ENCODE assay signal across 11 cellular contexts in the genomic region with DNA sequence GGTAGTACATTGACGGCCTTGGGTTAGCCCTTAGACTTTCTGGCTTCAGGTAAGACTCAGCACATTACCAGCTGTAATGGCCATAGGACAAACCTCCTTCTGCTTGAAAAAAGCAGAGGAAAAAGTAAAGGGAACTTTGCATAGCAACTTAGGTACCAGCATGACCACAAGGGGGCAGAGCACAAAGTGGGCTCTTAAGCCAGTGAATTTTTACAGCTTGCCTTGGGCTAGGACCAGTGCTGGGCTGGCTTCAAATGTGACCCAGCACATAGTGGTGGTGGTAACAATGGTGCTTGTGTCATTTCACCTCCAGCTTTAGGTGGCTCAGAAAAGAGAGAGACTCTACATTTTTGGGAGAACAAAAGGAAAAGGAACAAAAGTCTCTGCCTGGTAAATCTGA.
DNase-seq lines count a peak whose midpoint lies in the region; ATAC-seq and TF ChIP-seq lines count a peak whose summit lies in the region.
"Had no signal": no experiment of that assay in that cellular context is flagged by ENCODE, and none has a peak within 500 bp of the region (broad histone marks: within the 10 kb centered on the region; RNA-seq: fewer than 3 reads in every experiment).

No MANE protein-coding gene starts in this region.

- ATAC-seq in GM23338 = peak; percentile 51; the same call in 2 of the 3 replicates
- no peak for ATAC-seq in HG03095 (IDR thresholded peaks at IDR 0.05; ENCODE audit: unreplicated experiment)
- ATAC-seq: activated CD8-positive, alpha-beta memory T cell treated with anti-CD3 and anti-CD28 coated beads, Interleukin-2, amount 10 ng/mL, durations not matched to agents 7 days and 5 days had no signal

- no peak overlapping the region for H3K27ac ChIP-seq in C4-2B
- H3K27ac ChIP-seq in GM23338 (ENCODE audit: low read depth) = no peak overlapping the region
- H3K27ac ChIP-seq in SK-N-SH (ENCODE audit: low read depth in 2 of 2, low read length in 1 of 2) = no peak overlapping the region
- H3K27ac ChIP-seq: testis had no signal

- H3F3A ChIP-seq in GM23338 (replicated peaks; ENCODE audit: low read depth) (no peaks in the 10 kb centered on the region), SK-N-SH (replicated peaks; ENCODE audit: insufficient read depth) (no peaks in the 10 kb centered on the region)

- no peak overlapping the region for H3K27ac Mint-ChIP-seq in GM23338
- H3K27ac Mint-ChIP-seq: activated CD8-positive, alpha-beta memory T cell treated with anti-CD3 and anti-CD28 coated beads, Interleukin-2, amount 10 ng/mL, durations not matched to agents 7 days and 5 days had no signal

- TF ChIP-seq EP300 in SK-N-SH (IDR thresholded peaks at IDR 0.05; ENCODE audit: borderline replicate concordance in 1 of 2, low read depth in 1 of 2, low read length in 1 of 2) = no peak

- H3K4me2 ChIP-seq in GM23338 (no peak overlapping the region), SK-N-SH (no peak overlapping the region)

- no peaks in the 10 kb centered on the region for H3K27me3 ChIP-seq in GM23338 (ENCODE audit: insufficient read depth)
- H3K27me3 ChIP-seq in SK-N-SH (ENCODE audit: insufficient read depth) = no peaks in the 10 kb centered on the region
- H3K27me3 ChIP-seq: testis had no signal

- H3K4me3 ChIP-seq in GM23338 (no peak overlapping the region), SK-N-SH (ENCODE audit: low read depth in 2 of 2, low read length in 1 of 2) (no peak overlapping the region)
- H3K4me3 ChIP-seq: testis had no signal

- H2AFZ ChIP-seq in GM23338 (no peak overlapping the region), SK-N-SH (ENCODE audit: low read depth) (no peak overlapping the region)

- H3K9me3 ChIP-seq in SK-N-SH = no peaks in the 10 kb centered on the region
- H3K9me3 ChIP-seq: testis had no signal

- no peak overlapping the region for H3K4me3 Mint-ChIP-seq in GM23338
- H3K4me3 Mint-ChIP-seq: activated CD8-positive, alpha-beta memory T cell treated with anti-CD3 and anti-CD28 coated beads, Interleukin-2, amount 10 ng/mL, durations not matched to agents 7 days and 5 days had no signal

- H3K36me3 Mint-ChIP-seq in GM23338 (ENCODE audit: low read depth) = peaks cover 31% of the 10 kb centered on the region; the same call in 2 of the 3 replicates
- H3K36me3 Mint-ChIP-seq: activated CD8-positive, alpha-beta memory T cell treated with anti-CD3 and anti-CD28 coated beads, Interleukin-2, amount 10 ng/mL, durations not matched to agents 7 days and 5 days had no signal

- H3K79me2 ChIP-seq in GM23338 (replicated peaks; ENCODE audit: insufficient read depth) = no peaks in the 10 kb centered on the region
- no peaks in the 10 kb centered on the region for H3K79me2 ChIP-seq in SK-N-SH (ENCODE audit: insufficient read depth)

- H3K27me3 Mint-ChIP-seq in GM23338 (ENCODE audit: insufficient read depth, low read depth, poor library complexity) = no peaks in the 10 kb centered on the region
- H3K27me3 Mint-ChIP-seq: activated CD8-positive, alpha-beta memory T cell treated with anti-CD3 and anti-CD28 coated beads, Interleukin-2, amount 10 ng/mL, durations not matched to agents 7 days and 5 days had no signal

- peaks cover 6% of the 10 kb centered on the region; the same call in 2 of the 3 replicates for H3K9me3 Mint-ChIP-seq in GM23338

- TF ChIP-seq CTCF in C4-2B (conservative IDR thresholded peaks at IDR 0.05) = peak; percentile 64
- peak; percentile 57 to 70 for TF ChIP-seq CTCF in GM23338 (conservative IDR thresholded peaks at IDR 0.05; ENCODE audit: low read depth in 2 of 2)
- peak; percentile 67 for TF ChIP-seq CTCF in SK-N-SH (IDR thresholded peaks at IDR 0.05)

- no peak overlapping the region for H3K9ac ChIP-seq in SK-N-SH

- H3K4me1 ChIP-seq in GM23338 (ENCODE audit: insufficient read depth) = no peaks in the 10 kb centered on the region
- H3K4me1 ChIP-seq in SK-N-SH (ENCODE audit: control insufficient read depth in 1 of 2, insufficient read depth in 2 of 2, low read depth in 1 of 2, low read length in 1 of 2) = no peaks in the 10 kb centered on the region
- H3K4me1 ChIP-seq: testis had no signal

- H3K36me3 ChIP-seq in GM23338 (ENCODE audit: insufficient read depth) (no peaks in the 10 kb centered on the region), SK-N-SH (replicated peaks in 1 of 2; ENCODE audit: control insufficient read depth in 1 of 2, insufficient read depth in 2 of 2, low read length in 1 of 2) (no peaks in the 10 kb centered on the region)

- POLR2A ChIA-PET in SK-N-SH (lab: Yijun Ruan, JAX) = no interaction called here

- H3K9me2 ChIP-seq in GM23338 (ENCODE audit: insufficient read depth) (no peaks in the 10 kb centered on the region), SK-N-SH (no peaks in the 10 kb centered on the region)

- 0% methylated on average over 1 of the region's 1 CpG for WGBS in SK-N-SH (ENCODE audit: low lambda C conversion rate)

- H3K4me1 Mint-ChIP-seq in GM23338 = peaks cover 4% of the 10 kb centered on the region; the same call in 2 of the 3 replicates
- H3K4me1 Mint-ChIP-seq: activated CD8-positive, alpha-beta memory T cell treated with anti-CD3 and anti-CD28 coated beads, Interleukin-2, amount 10 ng/mL, durations not matched to agents 7 days and 5 days had no signal

- DNase-seq in GM23338 (ENCODE audit: low spot score) (peak; percentile 72), SK-N-SH (peak; percentile 2), iPS-NIHi7 (ENCODE audit: extremely low spot score) (peak; percentile 41), mesenteric fat pad (ENCODE audit: low spot score) (no peak), Ammon's horn (ENCODE audit: low spot score) (no peak), DMS153 treated with DMSO at 0.1 percent for 48 hours (lab: John Stamatoyannopoulos, UW; ENCODE audit: unreplicated experiment) (no peak)
- DNase-seq: activated CD8-positive, alpha-beta memory T cell treated with anti-CD3 and anti-CD28 coated beads, Interleukin-2, amount 10 ng/mL, durations not matched to agents 7 days and 5 days; GF-D8; testis had no signal

- H4K20me1 ChIP-seq in GM23338 (replicated peaks; ENCODE audit: insufficient read depth) = no peaks in the 10 kb centered on the region
- H4K20me1 ChIP-seq in SK-N-SH (ENCODE audit: insufficient read depth) = no peaks in the 10 kb centered on the region

- CTCF ChIA-PET in SK-N-SH (lab: Yijun Ruan, JAX) = interaction anchor here (0.6 to 1.5 kb wide), 7 partner anchors 10 to 49 kb away, joined by 3 to 7 read pairs (median 3); no protein-coding TSS in a partner anchor

- peak; percentile 22; the same call in 1 of the 2 replicates for TF ChIP-seq RAD21 in SK-N-SH (IDR thresholded peaks at IDR 0.05; ENCODE audit: low read length)

TF ChIP-seq in GM23338, 12 proteins besides CTCF, POLR2A, EP300 and RAD21 (continues in another document):
- no peak for TF ChIP-seq ZNF114 (CRISPR knock-in tag; IDR thresholded peaks at IDR 0.05)
- no peak for TF ChIP-seq EZH2phosphoT487 (IDR thresholded peaks at IDR 0.05; ENCODE audit: unreplicated experiment)
- TF ChIP-seq JUNB (IDR thresholded peaks at IDR 0.05; ENCODE audit: unreplicated experiment) = no peak
- TF ChIP-seq, protein P1, sequence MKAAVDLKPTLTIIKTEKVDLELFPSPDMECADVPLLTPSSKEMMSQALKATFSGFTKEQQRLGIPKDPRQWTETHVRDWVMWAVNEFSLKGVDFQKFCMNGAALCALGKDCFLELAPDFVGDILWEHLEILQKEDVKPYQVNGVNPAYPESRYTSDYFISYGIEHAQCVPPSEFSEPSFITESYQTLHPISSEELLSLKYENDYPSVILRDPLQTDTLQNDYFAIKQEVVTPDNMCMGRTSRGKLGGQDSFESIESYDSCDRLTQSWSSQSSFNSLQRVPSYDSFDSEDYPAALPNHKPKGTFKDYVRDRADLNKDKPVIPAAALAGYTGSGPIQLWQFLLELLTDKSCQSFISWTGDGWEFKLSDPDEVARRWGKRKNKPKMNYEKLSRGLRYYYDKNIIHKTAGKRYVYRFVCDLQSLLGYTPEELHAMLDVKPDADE (IDR thresholded peaks at IDR 0.05) = no peak
- no peak for TF ChIP-seq NANOG (IDR thresholded peaks at IDR 0.05; ENCODE audit: borderline replicate concordance)

TF ChIP-seq in SK-N-SH, 30 proteins besides CTCF, POLR2A, EP300 and RAD21:
- TF ChIP-seq FOSL2 (IDR thresholded peaks at IDR 0.05; ENCODE audit: borderline replicate concordance, low read depth) (no peak), SMC3 (IDR thresholded peaks at IDR 0.05; ENCODE audit: low read depth, low read length) (peak; percentile 41)
TF ChIP-seq in SK-N-SH: peak in this region for 1.

Comparison
In these comparisons a context has a peak if more than half of its experiments do, and no peak if none do; other contexts are left out.
1. DNase-seq: peak in GM23338 (single experiment), SK-N-SH (single experiment) and iPS-NIHi7 (single experiment); none in mesenteric fat pad (single experiment), Ammon's horn (single experiment) and DMS153 treated with DMSO at 0.1 percent for 48 hours (single experiment).
2. Peak in every context shown above with its lines, with median percentiles within 50 percentile points of each other: CTCF ChIP-seq.